ENCODE assay signal across 21 cellular contexts in genomic region chr4:145876531-145877180, GRCh38.
"Had no signal": no experiment of that assay in that cellular context is flagged by ENCODE, and none has a peak within 500 bp of the region (broad histone marks: within the 10 kb centered on the region; RNA-seq: fewer than 3 reads in every experiment).

No MANE protein-coding gene starts in this region.

- H3K4me3 Mint-ChIP-seq: effector memory CD8-positive, alpha-beta T cell; memory B cell; naive B cell; natural killer cell treated with Interleukin-12 subunit alpha and Interleukin-12 subunit beta and Interleukin-15 and Interleukin-18, amount 100 ng/mL, for 72 hours; neural crest cell had no signal

- H3K27me3 Mint-ChIP-seq: effector memory CD8-positive, alpha-beta T cell; memory B cell; naive B cell; natural killer cell treated with Interleukin-12 subunit alpha and Interleukin-12 subunit beta and Interleukin-15 and Interleukin-18, amount 100 ng/mL, for 72 hours; progenitor cell of endocrine pancreas had no signal

- DNase-seq: cortex of kidney; effector memory CD8-positive, alpha-beta T cell; erythroblast; esophagus squamous epithelium; gastrocnemius medialis; head of caudate nucleus; kidney glomerular epithelial cell; mucosa of descending colon; naive B cell; stimulated activated CD4-positive, alpha-beta T cell treated with anti-CD3 and anti-CD28 coated beads, Interleukin-12 subunit alpha, Interleukin-12 subunit beta, amount 100 ng/mL, for 4 hours; stimulated activated CD4-positive, alpha-beta T cell treated with anti-CD3 and anti-CD28 coated beads, Interleukin-1b, Interleukin-23, amount 100 ng/mL, for 48 hours; stimulated activated CD4-positive, alpha-beta T cell treated with anti-CD3 and anti-CD28 coated beads, Interleukin-4, amount 100 ng/mL, for 1 hour; stimulated activated CD8-positive, alpha-beta memory T cell treated with anti-CD3 and anti-CD28 coated beads, Interleukin-4, amount 100 ng/mL, for 48 hours; stimulated activated naive CD4-positive, alpha-beta T cell treated with Interleukin-2 at 50 U/mL for 16 hours; stomach; thyroid gland had no signal

- H3K27ac Mint-ChIP-seq: effector memory CD8-positive, alpha-beta T cell; memory B cell; naive B cell; natural killer cell treated with Interleukin-12 subunit alpha and Interleukin-12 subunit beta and Interleukin-15 and Interleukin-18, amount 100 ng/mL, for 72 hours; progenitor cell of endocrine pancreas had no signal

- ATAC-seq: effector memory CD8-positive, alpha-beta T cell; mucosa of descending colon; natural killer cell treated with Interleukin-12 subunit alpha and Interleukin-12 subunit beta and Interleukin-15 and Interleukin-18, amount 100 ng/mL, for 72 hours; sciatic nerve had no signal

- H3K36me3 Mint-ChIP-seq: natural killer cell treated with Interleukin-12 subunit alpha and Interleukin-12 subunit beta and Interleukin-15 and Interleukin-18, amount 100 ng/mL, for 72 hours had no signal

- H3K9me3 Mint-ChIP-seq: effector memory CD8-positive, alpha-beta T cell; memory B cell; naive B cell; natural killer cell treated with Interleukin-12 subunit alpha and Interleukin-12 subunit beta and Interleukin-15 and Interleukin-18, amount 100 ng/mL, for 72 hours; neural crest cell had no signal

- H3K4me1 Mint-ChIP-seq: neural crest cell had no signal
